Comparison of ENCODE assay signal across 8 cellular contexts in genomic region chr2:44100351-44100750, GRCh38.
DNase-seq lines count a peak whose midpoint lies in the region; ATAC-seq, FAIRE-seq and TF ChIP-seq lines count a peak whose summit lies in the region.

No MANE protein-coding gene starts in this region.

- peak; percentile 54 for FAIRE-seq in K562 (lab: Jason Lieb, UNC)

- no peaks in the 10 kb centered on the region for H4K20me1 ChIP-seq in K562 (replicated peaks; ENCODE audit: control insufficient read depth, insufficient read depth, low read length)

- TF ChIP-seq CTCF in CD14-positive monocyte (IDR thresholded peaks at IDR 0.05) (no peak), K562 (IDR thresholded peaks at IDR 0.05 in 2 of 3, conservative IDR thresholded peaks at IDR 0.05 in 1 of 3; ENCODE audit: insufficient read depth in 2 of 3, low read depth in 1 of 3, low read length in 3 of 3) (no peak), mucosa of descending colon (IDR thresholded peaks at IDR 0.05) (no peak), dorsolateral prefrontal cortex (IDR thresholded peaks at IDR 0.05 in 54 of 56, conservative IDR thresholded peaks at IDR 0.05 in 2 of 56; ENCODE audit: low read depth in 1 of 56, partially characterized antibody in 56 of 56) (no peak)

- H3K9ac ChIP-seq in K562 (ENCODE audit: insufficient read depth in 1 of 2, low read depth in 2 of 2, low read length in 2 of 2) = no peak overlapping the region

- H3K9me1 ChIP-seq in K562 (ENCODE audit: control insufficient read depth, insufficient read depth, low read length) = no peaks in the 10 kb centered on the region

- H3K9me3 ChIP-seq in K562 (replicated peaks; ENCODE audit: control insufficient read depth, insufficient read depth, low read depth, low read length) = no peaks in the 10 kb centered on the region
- no peaks in the 10 kb centered on the region for H3K9me3 ChIP-seq in mucosa of descending colon

- H3K4me3 Mint-ChIP-seq in CD14-positive monocyte = peak overlapping the region; percentile 37 to 80

- H3K36me3 ChIP-seq in K562 (ENCODE audit: control insufficient read depth, insufficient read depth, low read length) = no peaks in the 10 kb centered on the region
- H3K36me3 ChIP-seq in mucosa of descending colon (ENCODE audit: low read depth) = no peaks in the 10 kb centered on the region

- in situ Hi-C loops in K562 (cut with MboI) = no loop called here

- no peak overlapping the region for H3K27ac ChIP-seq in K562 (ENCODE audit: extremely low read depth, low read depth, low read length)
- H3K27ac ChIP-seq in dorsolateral prefrontal cortex = no peak overlapping the region

- no peaks in the 10 kb centered on the region for H3K36me3 Mint-ChIP-seq in CD14-positive monocyte

- no peaks in the 10 kb centered on the region for H3K9me3 Mint-ChIP-seq in CD14-positive monocyte

- TF ChIP-seq EP300 in K562 (IDR thresholded peaks at IDR 0.05; ENCODE audit: low read length) = no peak

- peak; percentile 91 for DNase-seq in CD14-positive monocyte (ENCODE audit: low spot score)
- DNase-seq in LHCN-M2 (ENCODE audit: low read depth) = peak; percentile 97
- DNase-seq in K562 (ENCODE audit: extremely low read depth in 1 of 4, low spot score in 3 of 4) = peak in 1 of 4 experiments; percentile 38
- DNase-seq in mucosa of descending colon = peak; percentile 42 to 68 (median 58)
- DNase-seq in dorsolateral prefrontal cortex = no peak
- no peak for DNase-seq in NCI-H2107 treated with DMSO at 0.1 percent for 48 hours (lab: John Stamatoyannopoulos, UW; ENCODE audit: unreplicated experiment)
- DNase-seq in activated CD4-positive, alpha-beta T cell treated with anti-CD3 and anti-CD28 coated beads, Interleukin-2, amount 50 U/mL, for 4 hours = no peak

- peaks cover 19% of the 10 kb centered on the region for H3K4me1 Mint-ChIP-seq in CD14-positive monocyte

- H3K4me2 ChIP-seq in K562 (ENCODE audit: insufficient read depth, low read length) = no peak overlapping the region

- H3K4me1 ChIP-seq in K562 (replicated peaks in 1 of 2; ENCODE audit: control insufficient read depth in 2 of 2, insufficient read depth in 2 of 2, low read length in 2 of 2) (no peaks in the 10 kb centered on the region), mucosa of descending colon (ENCODE audit: low read depth) (peaks cover 7% of the 10 kb centered on the region)

- no TSS peak for BruUV-seq in K562 (replicated peaks; lab: Mats Ljungman, UMichigan)

- peak; percentile 56; the same call in 2 of the 3 replicates for ATAC-seq in K562
- ATAC-seq in mucosa of descending colon = peak; percentile 84
- no peak for ATAC-seq in GM19455 (IDR thresholded peaks at IDR 0.05; ENCODE audit: unreplicated experiment)

- no peak overlapping the region for H3K4me3 ChIP-seq in K562
- H3K4me3 ChIP-seq in mucosa of descending colon = no peak overlapping the region
- no peak overlapping the region for H3K4me3 ChIP-seq in dorsolateral prefrontal cortex

- intact Hi-C loops in CD14-positive monocyte (cut with micrococcal nuclease) (loop anchor here in 1 of 2 donors (10.0 kb wide), 1 partner anchor 64 kb away; the partner anchor contains the start of gene PPM1B), K562 (cut with micrococcal nuclease) (no loop called here), mucosa of descending colon (cut with DNase I, micrococcal nuclease) (no loop called here), dorsolateral prefrontal cortex (cut with DNase I) (no loop called here)

- CTCF ChIA-PET in K562 (lab: Yijun Ruan, JAX; ENCODE audit: low intra/inter-chr PET ratio) = no interaction called here

- H3K79me2 ChIP-seq in K562 (ENCODE audit: control insufficient read depth, insufficient read depth, low read length) = no peaks in the 10 kb centered on the region

- peaks cover 0 to 2% (median 0%) of the 10 kb centered on the region in 3 donors for H3K27me3 Mint-ChIP-seq in CD14-positive monocyte (ENCODE audit: low read depth in 3 of 3)

- no peak for TF ChIP-seq RAD21 in K562 (CRISPR knock-in tag; conservative IDR thresholded peaks at IDR 0.05 in 1 of 2, IDR thresholded peaks at IDR 0.05 in 1 of 2)

- peak overlapping the region; percentile 73 to 92 (median 82) for H3K27ac Mint-ChIP-seq in CD14-positive monocyte

- no peak overlapping the region for H2AFZ ChIP-seq in K562 (ENCODE audit: low read depth, low read length)

- POLR2A ChIA-PET in K562 (lab: Yijun Ruan, JAX) = no interaction called here

- H3K27me3 ChIP-seq in K562 (ENCODE audit: control insufficient read depth in 2 of 2, insufficient read depth in 2 of 2, low read length in 2 of 2) (peaks cover 29 to 40% of the 10 kb centered on the region in 2 experiments; a peak in 4 of 5 replicates), dorsolateral prefrontal cortex (no peaks in the 10 kb centered on the region)

- 5% methylated on average over 3 of the region's 3 CpGs for WGBS in K562 (ENCODE audit: insufficient coverage, low coverage, missing lambda C conversion rate)

- TF ChIP-seq POLR2A in K562 (conservative IDR thresholded peaks at IDR 0.05) = no peak

TF ChIP-seq in K562, 482 proteins besides CTCF, POLR2A, EP300 and RAD21:
- TF ChIP-seq ZNF445 (CRISPR knock-in tag; IDR thresholded peaks at IDR 0.05; ENCODE audit: low read depth) (no peak), SMAD1 (IDR thresholded peaks at IDR 0.05; ENCODE audit: low read depth, low read length, partially characterized antibody) (no peak), KLF13 (tag; IDR thresholded peaks at IDR 0.05; ENCODE audit: borderline replicate concordance, low read depth) (no peak), JUND (IDR thresholded peaks at IDR 0.05; ENCODE audit: borderline replicate concordance, low read depth, low read length) (0 out of 2 replicates have a peak, but pooled peaks have one; percentile 28), JUND (tag; IDR thresholded peaks at IDR 0.05; ENCODE audit: borderline replicate concordance, low read depth, low read length) (no peak), FOSL1 (tag; conservative IDR thresholded peaks at IDR 0.05) (peak; percentile 82), SNRNP70 (optimal IDR thresholded peaks at IDR 0.05; ENCODE audit: low read depth, low read length) (no peak)
- TF ChIP-seq, protein P1, sequence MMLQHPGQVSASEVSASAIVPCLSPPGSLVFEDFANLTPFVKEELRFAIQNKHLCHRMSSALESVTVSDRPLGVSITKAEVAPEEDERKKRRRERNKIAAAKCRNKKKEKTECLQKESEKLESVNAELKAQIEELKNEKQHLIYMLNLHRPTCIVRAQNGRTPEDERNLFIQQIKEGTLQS (IDR thresholded peaks at IDR 0.05) = 0 out of 2 replicates have a peak, but pooled peaks have one; percentile 16
- TF ChIP-seq, protein P1 (CRISPR knock-in tag; conservative IDR thresholded peaks at IDR 0.05) = no peak

Comparison
In these comparisons a context has a peak if more than half of its experiments do, and no peak if none do; other contexts are left out.
1. DNase-seq: peak in CD14-positive monocyte (single experiment), LHCN-M2 (single experiment) and mucosa of descending colon (3 of 3); none in dorsolateral prefrontal cortex (0 of 10), NCI-H2107 treated with DMSO at 0.1 percent for 48 hours (single experiment) and activated CD4-positive, alpha-beta T cell treated with anti-CD3 and anti-CD28 coated beads, Interleukin-2, amount 50 U/mL, for 4 hours (0 of 2).